In genomic region chr11:96213500-96213899, GRCh38 we compare ENCODE assay signal across 9 cellular contexts.
DNase-seq lines count a peak whose midpoint lies in the region; ATAC-seq and TF ChIP-seq lines count a peak whose summit lies in the region.
"Had no signal": no experiment of that assay in that cellular context is flagged by ENCODE, and none has a peak within 500 bp of the region (broad histone marks: within the 10 kb centered on the region; RNA-seq: fewer than 3 reads in every experiment).

No MANE protein-coding gene starts in this region.

- no peaks in the 10 kb centered on the region for H3K27me3 Mint-ChIP-seq in endodermal cell (ENCODE audit: insufficient read depth)

- peak overlapping the region; percentile 24 for H3K4me3 ChIP-seq in endodermal cell (ENCODE audit: low read length)
- H3K4me3 ChIP-seq: body of pancreas had no signal

- H3K9me3 ChIP-seq in endodermal cell (ENCODE audit: control insufficient read depth, low read length): no peaks in the 10 kb centered on the region
- H3K9me3 ChIP-seq: body of pancreas had no signal

- ATAC-seq in HG03565 (IDR thresholded peaks at IDR 0.05; ENCODE audit: unreplicated experiment) (no peak), HG02852 (IDR thresholded peaks at IDR 0.05; ENCODE audit: unreplicated experiment) (no peak), GM21526 (IDR thresholded peaks at IDR 0.05; ENCODE audit: low FRiP score, unreplicated experiment) (no peak)
- ATAC-seq: body of pancreas had no signal

- H3K27me3 ChIP-seq in endodermal cell (ENCODE audit: control insufficient read depth, insufficient read depth, low read length, poor library complexity, severe bottlenecking): no peaks in the 10 kb centered on the region
- H3K27me3 ChIP-seq: body of pancreas had no signal

- peaks cover 17% of the 10 kb centered on the region for H3K4me1 ChIP-seq in endodermal cell (ENCODE audit: control insufficient read depth, insufficient read depth, low read length)

- H3K36me3 Mint-ChIP-seq in endodermal cell (ENCODE audit: low read depth): no peaks in the 10 kb centered on the region

- no peak for TF ChIP-seq CTCF in endodermal cell (conservative IDR thresholded peaks at IDR 0.05)

- peak overlapping the region; percentile 54 for H3K27ac Mint-ChIP-seq in endodermal cell

- H3K36me3 ChIP-seq in endodermal cell (ENCODE audit: control insufficient read depth, insufficient read depth, low read length): no peaks in the 10 kb centered on the region

- H3K4me1 Mint-ChIP-seq in endodermal cell: peaks cover 56% of the 10 kb centered on the region

- H3K9me3 Mint-ChIP-seq in endodermal cell: no peaks in the 10 kb centered on the region

- peak; percentile 26 for DNase-seq in AG20443 (ENCODE audit: low spot score)
- peak; percentile 96 for DNase-seq in LHCN-M2 (ENCODE audit: low read depth)
- no peak for DNase-seq in endodermal cell
- DNase-seq in non-pigmented ciliary epithelial cell (ENCODE audit: low read depth): peak; percentile 83
- DNase-seq in retina: no peak
- DNase-seq: body of pancreas had no signal

- no peak overlapping the region for H3K27ac ChIP-seq in endodermal cell (ENCODE audit: low read depth, low read length)

- no peak overlapping the region for H3K4me3 Mint-ChIP-seq in endodermal cell

- H3K9ac ChIP-seq in endodermal cell (ENCODE audit: extremely low read depth, low read length, poor library complexity, severe bottlenecking): peak overlapping the region; percentile 36

- 39 to 71% methylated on average over 1 to 2 of the region's 2 CpGs for WGBS in endodermal cell (ENCODE audit: insufficient coverage in 1 of 2, insufficient read length in 1 of 2), 2 experiments

Comparison
In these comparisons a context has a peak if more than half of its experiments do, and no peak if none do; other contexts are left out.
1. DNase-seq: peak in AG20443 (single experiment), LHCN-M2 (single experiment) and non-pigmented ciliary epithelial cell (single experiment); none in endodermal cell (single experiment) and retina (single experiment).